In the genomic region with DNA sequence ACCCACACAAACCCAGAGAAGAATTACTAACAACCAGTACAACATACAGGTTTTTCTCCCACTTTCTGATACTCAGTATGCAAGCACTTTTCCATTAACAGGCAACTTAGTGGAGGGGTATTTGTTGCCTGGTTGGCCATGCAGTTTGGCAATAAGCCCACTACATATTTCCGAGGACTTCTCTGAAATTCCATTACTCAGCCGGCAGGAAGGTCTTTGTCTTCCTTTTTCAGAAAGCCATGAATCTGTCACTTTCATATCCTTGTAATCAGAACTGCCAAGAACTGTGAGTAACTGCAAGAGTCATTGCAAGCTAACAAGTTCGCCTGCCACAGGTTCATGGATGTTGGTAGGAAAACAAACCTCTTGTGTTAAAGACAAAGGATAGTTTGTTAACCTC, we compare ENCODE assay signal across 12 cellular contexts.
DNase-seq lines count a peak whose midpoint lies in the region; ATAC-seq and TF ChIP-seq lines count a peak whose summit lies in the region.
"Had no signal": no experiment of that assay in that cellular context is flagged by ENCODE, and none has a peak within 500 bp of the region (broad histone marks: within the 10 kb centered on the region; RNA-seq: fewer than 3 reads in every experiment).

No MANE protein-coding gene starts in this region.

- no peaks in the 10 kb centered on the region for H3K36me3 ChIP-seq in GM23248 (ENCODE audit: low read depth)

- in situ Hi-C loops in GM23248 (cut with MboI) (no loop called here), GM13977 (cut with MboI; ENCODE audit: low pct_unique_long_range_greater_than_20kb, low sequenced_read_pairs, unreplicated experiment) (no loop called here)

- no peak for TF ChIP-seq CTCF in epithelial cell of esophagus (IDR thresholded peaks at IDR 0.05; ENCODE audit: insufficient read depth, low read depth, low read length, missing control alignments)
- no peak for TF ChIP-seq CTCF in neural crest cell (conservative IDR thresholded peaks at IDR 0.05)
- TF ChIP-seq CTCF in GM13977 (IDR thresholded peaks at IDR 0.05; ENCODE audit: extremely low read depth, insufficient read depth, missing control alignments), result no peak

- H3K27me3 Mint-ChIP-seq in neural crest cell (ENCODE audit: low read depth), result no peaks in the 10 kb centered on the region
- H3K27me3 Mint-ChIP-seq: stimulated activated naive CD8-positive, alpha-beta T cell treated with anti-CD3 and anti-CD28 coated beads, Interleukin-15, Interleukin-2, amounts not matched to agents 100 ng/mL and 50 ng/mL, for 24 hours had no signal

- peak overlapping the region; percentile 30 for H3K27ac Mint-ChIP-seq in neural crest cell (ENCODE audit: unreplicated experiment)
- H3K27ac Mint-ChIP-seq: activated naive CD4-positive, alpha-beta T cell treated with anti-CD3 and anti-CD28 coated beads for 36 hours; stimulated activated naive CD8-positive, alpha-beta T cell treated with anti-CD3 and anti-CD28 coated beads, Interleukin-15, Interleukin-2, amounts not matched to agents 100 ng/mL and 50 ng/mL, for 24 hours had no signal

- no peaks in the 10 kb centered on the region for H3K9me2 ChIP-seq in GM23248 (ENCODE audit: insufficient read depth)

- H3K27ac ChIP-seq in GM23248, result no peak overlapping the region

- WGBS in GM23248 (ENCODE audit: low coverage in 1 of 2, low lambda C conversion rate in 2 of 2, missing lambda C conversion rate in 2 of 2), 2 experiments, result 0 to 2% methylated on average over 3 of the region's 3 CpGs

- H3F3A ChIP-seq in GM23248 (ENCODE audit: insufficient read depth), result no peaks in the 10 kb centered on the region

- H3K79me2 ChIP-seq in GM23248 (ENCODE audit: insufficient read depth), result no peaks in the 10 kb centered on the region

- H4K20me1 ChIP-seq in GM23248 (ENCODE audit: insufficient read depth), result no peaks in the 10 kb centered on the region

- no peaks in the 10 kb centered on the region for H3K4me1 ChIP-seq in GM23248 (ENCODE audit: insufficient read depth)

- DNase-seq in GM23248 (peak; percentile 29), RKO (ENCODE audit: low spot score) (peak; percentile 85), epithelial cell of esophagus (ENCODE audit: low read depth) (peak; percentile 77), neural crest cell (ENCODE audit: low read depth, low spot score) (no peak), mucosa of gallbladder (ENCODE audit: low spot score) (no peak), DMS 273 treated with DMSO at 0.1 percent for 48 hours (lab: John Stamatoyannopoulos, UW) (no peak), GM13977 (ENCODE audit: low spot score) (no peak)
- DNase-seq: activated naive CD4-positive, alpha-beta T cell treated with anti-CD3 and anti-CD28 coated beads for 36 hours; DMS153; NCI-H187 had no signal

- H3K4me1 Mint-ChIP-seq in neural crest cell, result peaks cover 16% of the 10 kb centered on the region

- H3K4me3 ChIP-seq in GM23248 (no peak overlapping the region), epithelial cell of esophagus (ENCODE audit: low read length) (no peak overlapping the region)

- H3K9me3 ChIP-seq in GM23248 (ENCODE audit: low read depth), result no peaks in the 10 kb centered on the region

- H3K4me3 Mint-ChIP-seq in neural crest cell, result no peak overlapping the region
- H3K4me3 Mint-ChIP-seq: activated naive CD4-positive, alpha-beta T cell treated with anti-CD3 and anti-CD28 coated beads for 36 hours; stimulated activated naive CD8-positive, alpha-beta T cell treated with anti-CD3 and anti-CD28 coated beads, Interleukin-15, Interleukin-2, amounts not matched to agents 100 ng/mL and 50 ng/mL, for 24 hours had no signal

- H3K36me3 Mint-ChIP-seq in neural crest cell (ENCODE audit: low read depth), result no peaks in the 10 kb centered on the region

- H3K27me3 ChIP-seq in GM23248 (replicated peaks; ENCODE audit: insufficient read depth), result no peaks in the 10 kb centered on the region

- no peak overlapping the region for H3K9ac ChIP-seq in GM23248

- no peak overlapping the region for H2AFZ ChIP-seq in GM23248

- H3K9me3 Mint-ChIP-seq in neural crest cell, result no peaks in the 10 kb centered on the region

- ATAC-seq in GM19035 (IDR thresholded peaks at IDR 0.05; ENCODE audit: unreplicated experiment), result no peak

- H3K4me2 ChIP-seq in GM23248 (ENCODE audit: unreplicated experiment), result no peak overlapping the region

Comparison
In these comparisons a context has a peak if more than half of its experiments do, and no peak if none do; other contexts are left out.
1. DNase-seq: peak in GM23248 (single experiment), RKO (single experiment) and epithelial cell of esophagus (single experiment); none in neural crest cell (single experiment), mucosa of gallbladder (single experiment), DMS 273 treated with DMSO at 0.1 percent for 48 hours (single experiment) and GM13977 (single experiment).